9 cellular contexts compared by ENCODE assay signal in the genomic region with DNA sequence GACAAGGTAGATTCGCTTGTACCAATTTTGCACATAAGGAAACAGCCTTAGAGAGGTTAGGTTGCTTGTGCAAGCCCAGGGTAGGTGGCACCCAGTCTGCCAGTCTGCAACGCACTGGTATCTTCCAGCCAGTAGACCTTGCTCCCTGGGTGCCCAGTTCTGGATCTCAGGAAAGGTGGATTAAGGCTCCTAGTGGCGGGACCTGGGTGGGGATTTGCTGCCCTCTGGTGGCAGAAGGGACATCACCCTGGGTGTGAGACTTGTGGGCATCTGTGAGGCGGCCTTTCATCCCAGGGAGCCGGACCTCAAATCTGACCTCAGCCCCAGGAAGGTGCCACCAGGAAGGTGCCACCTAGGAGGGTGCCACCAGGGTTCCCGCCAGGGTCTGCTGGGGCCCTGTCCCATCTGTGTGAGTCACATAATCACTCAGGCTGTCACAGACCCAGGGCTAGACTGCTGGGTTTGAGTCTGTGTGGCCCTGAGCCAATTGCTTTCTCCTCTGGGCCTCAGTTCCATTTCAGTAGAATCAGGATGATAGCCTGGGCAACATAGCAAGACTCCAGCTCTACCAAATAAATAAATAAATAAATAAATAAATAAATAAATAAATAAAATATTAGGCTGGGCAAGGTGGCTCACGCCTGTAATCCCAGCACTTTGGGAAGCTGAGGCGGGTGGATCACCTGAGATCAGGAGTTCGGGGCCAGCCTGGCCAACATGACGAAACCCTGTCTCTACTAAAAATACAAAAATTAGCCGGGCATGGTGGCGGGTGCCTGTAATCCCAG. TPM values are rescaled to one million over a fixed set of nuclear protein-coding genes. Genes with fewer than 3 reads are reported as not detected.
DNase-seq lines count a peak whose midpoint lies in the region; ATAC-seq, FAIRE-seq and TF ChIP-seq lines count a peak whose summit lies in the region.
"Had no signal": no experiment of that assay in that cellular context is flagged by ENCODE, and none has a peak within 500 bp of the region (broad histone marks: within the 10 kb centered on the region; RNA-seq: fewer than 3 reads in every experiment).

No MANE protein-coding gene starts in this region.

- H3K27ac Mint-ChIP-seq in activated CD4-positive, alpha-beta T cell treated with anti-CD3 and anti-CD28 coated beads for 36 hours: no peak overlapping the region
- H3K27ac Mint-ChIP-seq in chondrocyte (ENCODE audit: unreplicated experiment): no peak overlapping the region

- 75% methylated on average over 8 of the region's 12 CpGs for WGBS in HepG2 (ENCODE audit: low lambda C conversion rate)

- no peaks in the 10 kb centered on the region for H3K27me3 Mint-ChIP-seq in activated CD4-positive, alpha-beta T cell treated with anti-CD3 and anti-CD28 coated beads for 36 hours
- H3K27me3 Mint-ChIP-seq in chondrocyte (ENCODE audit: low read depth): no peaks in the 10 kb centered on the region

- peak; percentile 91 for TF ChIP-seq RAD21 in HepG2 (CRISPR knock-in tag; IDR thresholded peaks at IDR 0.05)

- H3K27ac ChIP-seq in HepG2 (ENCODE audit: extremely low read length, insufficient read depth, low read length): no peak overlapping the region

- H3K4me2 ChIP-seq in HepG2 (ENCODE audit: low read depth, low read length): no peak overlapping the region

- peak; percentile 95 for TF ChIP-seq CTCF in chondrocyte (IDR thresholded peaks at IDR 0.05)
- TF ChIP-seq CTCF in HepG2 (CRISPR knock-in tag; IDR thresholded peaks at IDR 0.05): peak; percentile 95

- no peaks in the 10 kb centered on the region for H3K9me3 ChIP-seq in HepG2 (ENCODE audit: low read length)

- CTCF ChIA-PET in activated CD4-positive, alpha-beta T cell treated with anti-CD3 and anti-CD28 coated beads for 36 hours (lab: Charles Lee): interaction anchor here (0.6 to 1.6 kb wide), 9 partner anchors 11 to 722 kb away, joined by 3 to 13 read pairs (median 4); no protein-coding TSS in a partner anchor
- CTCF ChIA-PET in HepG2 (lab: Yijun Ruan, JAX; ENCODE audit: low intra/inter-chr PET ratio, low total read pairs): interaction anchor here (2.2 kb wide), 1 partner anchor 112 kb away, joined by 51 read pairs; no protein-coding TSS in a partner anchor

- no peaks in the 10 kb centered on the region for H3K79me2 ChIP-seq in HepG2 (ENCODE audit: insufficient read depth, low read length)

- ATAC-seq in GM21717 (IDR thresholded peaks at IDR 0.05; ENCODE audit: unreplicated experiment) (peak; percentile 44), HepG2 (peak; percentile 93), HG03378 (IDR thresholded peaks at IDR 0.05; ENCODE audit: unreplicated experiment) (no peak)
- ATAC-seq in activated CD4-positive, alpha-beta T cell treated with anti-CD3 and anti-CD28 coated beads for 36 hours: peak; percentile 79

- H4K20me1 ChIP-seq in HepG2 (ENCODE audit: insufficient read depth, low read length): peaks cover 4% of the 10 kb centered on the region; the same call in 1 of the 2 replicates

- H3K9me3 Mint-ChIP-seq in activated CD4-positive, alpha-beta T cell treated with anti-CD3 and anti-CD28 coated beads for 36 hours (ENCODE audit: low read depth): no peaks in the 10 kb centered on the region
- no peaks in the 10 kb centered on the region for H3K9me3 Mint-ChIP-seq in chondrocyte (ENCODE audit: low read depth)

- peak in 1 of 2 experiments; percentile 41; a peak in 1 of 4 replicates for TF ChIP-seq POLR2A in HepG2 (IDR thresholded peaks at IDR 0.05; ENCODE audit: insufficient read depth in 1 of 2, low read depth in 2 of 2, low read length in 2 of 2)

- peaks cover 6% of the 10 kb centered on the region for H3K4me1 Mint-ChIP-seq in activated CD4-positive, alpha-beta T cell treated with anti-CD3 and anti-CD28 coated beads for 36 hours
- H3K4me1 Mint-ChIP-seq in chondrocyte (ENCODE audit: low read depth): peaks cover 9% of the 10 kb centered on the region

- peak; percentile 81 for FAIRE-seq in HepG2 (lab: Jason Lieb, UNC)

- peak; percentile 79 for DNase-seq in Ammon's horn (ENCODE audit: low spot score)
- DNase-seq in NCI-H226: peak; percentile 63
- DNase-seq in activated CD4-positive, alpha-beta T cell treated with anti-CD3 and anti-CD28 coated beads for 36 hours: peak; percentile 82
- no peak for DNase-seq in chondrocyte (ENCODE audit: low spot score)
- peak; percentile 68 for DNase-seq in HepG2 (ENCODE audit: low spot score)
- DNase-seq in stimulated activated CD4-positive, alpha-beta T cell treated with anti-CD3 and anti-CD28 coated beads, Interleukin-4, amount 100 ng/mL, for 4 hours: peak; percentile 45 to 61

- H2AFZ ChIP-seq in HepG2 (ENCODE audit: low read length): no peak overlapping the region

- POLR2A ChIA-PET in activated CD4-positive, alpha-beta T cell treated with anti-CD3 and anti-CD28 coated beads for 36 hours (lab: Charles Lee): no interaction called here
- POLR2A ChIA-PET in HepG2 (lab: Yijun Ruan, JAX): no interaction called here

- H3K36me3 ChIP-seq in HepG2 (replicated peaks in 1 of 2; ENCODE audit: control insufficient read depth in 1 of 2, insufficient read depth in 2 of 2, low read length in 2 of 2): peaks cover 9 to 27% of the 10 kb centered on the region in 2 experiments

- H3K4me1 ChIP-seq in HepG2 (ENCODE audit: insufficient read depth, low read length): peaks cover 7% of the 10 kb centered on the region; the same call in 1 of the 2 replicates

- H3K27me3 ChIP-seq in HepG2 (ENCODE audit: control insufficient read depth in 1 of 2, insufficient read depth in 2 of 2, low read length in 2 of 2): no peaks in the 10 kb centered on the region

- no peak for TF ChIP-seq EP300 in HepG2 (IDR thresholded peaks at IDR 0.05; ENCODE audit: low read depth in 2 of 2, low read length in 2 of 2)
- TF ChIP-seq EP300 in HepG2 (CRISPR knock-in tag; IDR thresholded peaks at IDR 0.05; ENCODE audit: borderline replicate concordance): no peak

- in situ Hi-C loops in HepG2 (cut with HindIII; ENCODE audit: extremely low pct_ligation_motif_present, low pct_unique_long_range_greater_than_20kb): loop anchor here (5.0 kb wide), 1 partner anchor 104 kb away; the partner anchor contains the start of gene SH2B2

- H3K4me3 Mint-ChIP-seq in activated CD4-positive, alpha-beta T cell treated with anti-CD3 and anti-CD28 coated beads for 36 hours: no peak overlapping the region
- no peak overlapping the region for H3K4me3 Mint-ChIP-seq in chondrocyte (ENCODE audit: unreplicated experiment)

- H3K9ac ChIP-seq in HepG2 (ENCODE audit: insufficient read depth, low read depth, low read length): no peak overlapping the region

- no peak overlapping the region for H3K4me3 ChIP-seq in HepG2 (replicated peaks in 1 of 3; ENCODE audit: insufficient read depth in 1 of 3, low read depth in 2 of 3, low read length in 3 of 3)

- H3K36me3 Mint-ChIP-seq in activated CD4-positive, alpha-beta T cell treated with anti-CD3 and anti-CD28 coated beads for 36 hours (ENCODE audit: low read depth): peaks cover 22% of the 10 kb centered on the region
- H3K36me3 Mint-ChIP-seq in chondrocyte (ENCODE audit: low read depth): peaks cover 3% of the 10 kb centered on the region

- no TSS peak for BruUV-seq in HepG2 (replicated peaks; lab: Mats Ljungman, UMichigan)

- intact Hi-C loops in activated CD4-positive, alpha-beta T cell treated with anti-CD3 and anti-CD28 coated beads for 36 hours (cut with DNase I, micrococcal nuclease): loop anchor here (1.0 kb wide), 1 partner anchor 112 kb away; no protein-coding TSS in a partner anchor
- intact Hi-C loops in HepG2 (cut with micrococcal nuclease; ENCODE audit: unreplicated experiment): loop anchor here (2.0 kb wide), 1 partner anchor 112 kb away; no protein-coding TSS in a partner anchor

RNA-seq across cellular contexts. Expression of gene PRKRIP1, which starts 5.3 kb away (rescaled TPM):
- 10 to 100 TPM; 26.2 to 31.4 TPM for total RNA-seq in activated CD4-positive, alpha-beta T cell treated with anti-CD3 and anti-CD28 coated beads for 36 hours
- total RNA-seq in chondrocyte: 23.2 to 25.5 TPM (median 25.3 TPM) in 3 replicates
- total RNA-seq in HepG2 (2016; rRNA removed; fragmentation: Illumina TruSeq; extraction: Trizol): 13.2 and 16.8 TPM in 2 replicates
- 6.5 and 6.6 TPM in 2 replicates for total RNA-seq in HepG2 (2016; cell fraction: cytosol; rRNA removed; fragmentation: Illumina TruSeq; extraction: Trizol; ENCODE audit: low read depth)
- total RNA-seq in HepG2 (2016; cell fraction: insoluble cytoplasmic fraction; rRNA removed; fragmentation: Illumina TruSeq; extraction: Trizol): 12.1 and 15.9 TPM in 2 replicates
- 7.9 and 8.7 TPM in 2 replicates for total RNA-seq in HepG2 (2016; cell fraction: membrane; rRNA removed; fragmentation: Illumina TruSeq; extraction: Trizol)
- 11.8 and 15.0 TPM in 2 replicates for total RNA-seq in HepG2 (2016; cell fraction: nucleus; rRNA removed; fragmentation: Illumina TruSeq; extraction: Trizol)
- polyA plus RNA-seq in HepG2 (2011; rRNA removed): 13.2 and 16.4 TPM in 2 replicates
- 10.2 and 11.6 TPM in 2 replicates for polyA plus RNA-seq in HepG2 (2011; cell fraction: cytosol; rRNA removed)
- 65.4 and 70.0 TPM in 2 replicates for polyA plus RNA-seq in HepG2 (2011; cell fraction: nucleus; rRNA removed)
- 14.2 and 15.7 TPM in 2 replicates for polyA plus RNA-seq in HepG2 (2012)
- 4.3 and 5.8 TPM in 2 replicates for polyA plus RNA-seq in HepG2 (2016; cell fraction: cytosol; fragmentation: Illumina TruSeq; extraction: Trizol; ENCODE audit: low read depth)
- 15.0 TPM in 2 replicates for polyA plus RNA-seq in HepG2 (2016; cell fraction: insoluble cytoplasmic fraction; fragmentation: Illumina TruSeq; extraction: Trizol; ENCODE audit: low read depth)
- 6.4 and 7.8 TPM in 2 replicates for polyA plus RNA-seq in HepG2 (2016; cell fraction: membrane; fragmentation: Illumina TruSeq; extraction: Trizol; ENCODE audit: low read depth)
- 40.8 and 41.7 TPM in 2 replicates for polyA plus RNA-seq in HepG2 (2016; cell fraction: nucleus; fragmentation: Illumina TruSeq; extraction: Trizol; ENCODE audit: insufficient read depth, low read depth)
- 6.2 and 6.6 TPM in 2 replicates for polyA minus RNA-seq in HepG2 (2011; rRNA and poly(A)+ RNA removed; ENCODE audit: low replicate concordance)
- 3.4 and 4.0 TPM in 2 replicates for polyA minus RNA-seq in HepG2 (2011; cell fraction: cytosol; rRNA and poly(A)+ RNA removed)
- polyA minus RNA-seq in HepG2 (2011; cell fraction: nucleus; rRNA and poly(A)+ RNA removed): 14.5 and 17.1 TPM in 2 replicates

RNA-seq across cellular contexts. Expression of gene SPDYE6, which starts 34.6 kb away (rescaled TPM):
- total RNA-seq in activated CD4-positive, alpha-beta T cell treated with anti-CD3 and anti-CD28 coated beads for 36 hours: not detected
- total RNA-seq in chondrocyte (not detected in 3 replicates), HepG2 (2016; rRNA removed; fragmentation: Illumina TruSeq; extraction: Trizol) (0.07 TPM in 1 of 2 replicates, not detected in the other)
- 0.20 TPM in 1 of 2 replicates, not detected in the other for total RNA-seq in HepG2 (2016; cell fraction: cytosol; rRNA removed; fragmentation: Illumina TruSeq; extraction: Trizol; ENCODE audit: low read depth)
- total RNA-seq in HepG2 (2016; cell fraction: insoluble cytoplasmic fraction; rRNA removed; fragmentation: Illumina TruSeq; extraction: Trizol): not detected in 2 replicates
- total RNA-seq in HepG2 (2016; cell fraction: membrane; rRNA removed; fragmentation: Illumina TruSeq; extraction: Trizol): 0.19 TPM in 1 of 2 replicates, not detected in the other
- total RNA-seq in HepG2 (2016; cell fraction: nucleus; rRNA removed; fragmentation: Illumina TruSeq; extraction: Trizol): not detected in 2 replicates
- polyA plus RNA-seq in HepG2 (2011; rRNA removed): not detected in 2 replicates
- polyA plus RNA-seq in HepG2 (2011; cell fraction: cytosol; rRNA removed): not detected in 2 replicates
- polyA plus RNA-seq in HepG2 (2011; cell fraction: nucleus; rRNA removed): not detected in 2 replicates
- polyA plus RNA-seq in HepG2 (2012): 0.48 and 0.79 TPM in 2 replicates
- not detected in 2 replicates for polyA plus RNA-seq in HepG2 (2016; cell fraction: cytosol; fragmentation: Illumina TruSeq; extraction: Trizol; ENCODE audit: low read depth)
- not detected in 2 replicates for polyA plus RNA-seq in HepG2 (2016; cell fraction: insoluble cytoplasmic fraction; fragmentation: Illumina TruSeq; extraction: Trizol; ENCODE audit: low read depth)
- polyA plus RNA-seq in HepG2 (2016; cell fraction: membrane; fragmentation: Illumina TruSeq; extraction: Trizol; ENCODE audit: low read depth): not detected in 2 replicates
- polyA plus RNA-seq in HepG2 (2016; cell fraction: nucleus; fragmentation: Illumina TruSeq; extraction: Trizol; ENCODE audit: insufficient read depth, low read depth): not detected in 2 replicates
- not detected in 2 replicates for polyA minus RNA-seq in HepG2 (2011; rRNA and poly(A)+ RNA removed; ENCODE audit: low replicate concordance)
- polyA minus RNA-seq in HepG2 (2011; cell fraction: cytosol; rRNA and poly(A)+ RNA removed): not detected in 2 replicates
- not detected in 2 replicates for polyA minus RNA-seq in HepG2 (2011; cell fraction: nucleus; rRNA and poly(A)+ RNA removed)
- total RNA-seq: urinary bladder had no signal
- polyA plus RNA-seq: urinary bladder had no signal

RNA-seq across cellular contexts. Expression of gene ORAI2, which starts 42.5 kb away (rescaled TPM):
- total RNA-seq in activated CD4-positive, alpha-beta T cell treated with anti-CD3 and anti-CD28 coated beads for 36 hours: 10 to 100 TPM; 20.8 to 25.1 TPM
- total RNA-seq in chondrocyte: 47.4 to 55.1 TPM (median 54.0 TPM) in 3 replicates
- 6.0 and 6.1 TPM in 2 replicates for total RNA-seq in HepG2 (2016; rRNA removed; fragmentation: Illumina TruSeq; extraction: Trizol)
- 2.1 and 3.0 TPM in 2 replicates for total RNA-seq in HepG2 (2016; cell fraction: cytosol; rRNA removed; fragmentation: Illumina TruSeq; extraction: Trizol; ENCODE audit: low read depth)
- 3.2 and 5.4 TPM in 2 replicates for total RNA-seq in HepG2 (2016; cell fraction: insoluble cytoplasmic fraction; rRNA removed; fragmentation: Illumina TruSeq; extraction: Trizol)
- 6.5 and 8.2 TPM in 2 replicates for total RNA-seq in HepG2 (2016; cell fraction: membrane; rRNA removed; fragmentation: Illumina TruSeq; extraction: Trizol)
- total RNA-seq in HepG2 (2016; cell fraction: nucleus; rRNA removed; fragmentation: Illumina TruSeq; extraction: Trizol): 2.8 and 3.3 TPM in 2 replicates
- polyA plus RNA-seq in HepG2 (2011; rRNA removed): 3.0 and 5.6 TPM in 2 replicates
- polyA plus RNA-seq in HepG2 (2011; cell fraction: cytosol; rRNA removed): 4.7 and 7.5 TPM in 2 replicates
- 4.1 and 5.2 TPM in 2 replicates for polyA plus RNA-seq in HepG2 (2011; cell fraction: nucleus; rRNA removed)
- polyA plus RNA-seq in HepG2 (2012): 2.1 and 3.0 TPM in 2 replicates
- 3.6 and 4.2 TPM in 2 replicates for polyA plus RNA-seq in HepG2 (2016; cell fraction: cytosol; fragmentation: Illumina TruSeq; extraction: Trizol; ENCODE audit: low read depth)
- 4.2 and 4.4 TPM in 2 replicates for polyA plus RNA-seq in HepG2 (2016; cell fraction: insoluble cytoplasmic fraction; fragmentation: Illumina TruSeq; extraction: Trizol; ENCODE audit: low read depth)
- 7.2 and 7.3 TPM in 2 replicates for polyA plus RNA-seq in HepG2 (2016; cell fraction: membrane; fragmentation: Illumina TruSeq; extraction: Trizol; ENCODE audit: low read depth)
- polyA plus RNA-seq in HepG2 (2016; cell fraction: nucleus; fragmentation: Illumina TruSeq; extraction: Trizol; ENCODE audit: insufficient read depth, low read depth): 3.2 and 3.6 TPM in 2 replicates
- polyA minus RNA-seq in HepG2 (2011; rRNA and poly(A)+ RNA removed; ENCODE audit: low replicate concordance): 17.1 and 29.8 TPM in 2 replicates
- polyA minus RNA-seq in HepG2 (2011; cell fraction: cytosol; rRNA and poly(A)+ RNA removed): 3.8 and 4.9 TPM in 2 replicates
- polyA minus RNA-seq in HepG2 (2011; cell fraction: nucleus; rRNA and poly(A)+ RNA removed): 1.7 and 3.0 TPM in 2 replicates
